In genomic region chr14:38524636-38525403, GRCh38 we compare ENCODE assay signal across 24 cellular contexts.
"Had no signal": no experiment of that assay in that cellular context is flagged by ENCODE, and none has a peak within 500 bp of the region (broad histone marks: within the 10 kb centered on the region; RNA-seq: fewer than 3 reads in every experiment).

No MANE protein-coding gene starts in this region.

- H3K4me1 ChIP-seq: lower lobe of right lung, sigmoid colon, testis had no signal

- H3K36me3 Mint-ChIP-seq: activated CD8-positive, alpha-beta memory T cell treated with anti-CD3 and anti-CD28 coated beads, Interleukin-2, amount 10 ng/mL, durations not matched to agents 7 days and 5 days; activated naive CD4-positive, alpha-beta T cell treated with anti-CD3 and anti-CD28 coated beads, Interleukin-2, amount 10 ng/mL, durations not matched to agents 7 days and 5 days; immature natural killer cell; naive B cell; stimulated activated naive B cell treated with anti-CD40 and anti-IgM and Interleukin-4, amounts not matched to agents 10 μg/mL and 1 μg/mL and 100 μg/mL, for 72 hours had no signal

- H3K4me3 Mint-ChIP-seq: activated CD4-positive, alpha-beta memory T cell treated with anti-CD3 and anti-CD28 coated beads, Interleukin-2, amount 10 ng/mL, durations not matched to agents 7 days and 5 days; activated CD8-positive, alpha-beta memory T cell treated with anti-CD3 and anti-CD28 coated beads, Interleukin-2, amount 10 ng/mL, durations not matched to agents 7 days and 5 days; activated naive CD4-positive, alpha-beta T cell treated with anti-CD3 and anti-CD28 coated beads, Interleukin-2, amount 10 ng/mL, durations not matched to agents 7 days and 5 days; immature natural killer cell; naive B cell; neural crest cell; stimulated activated naive B cell treated with anti-CD40 and anti-IgM and Interleukin-4, amounts not matched to agents 10 μg/mL and 1 μg/mL and 100 μg/mL, for 72 hours; T-helper 1 cell treated with Interleukin-12 subunit alpha and Interleukin-12 subunit beta and Interleukin-4 antibody, amounts not matched to agents 30 μg/mL and 1 μg/mL, for 36 hours had no signal

- H3K4me3 ChIP-seq: lower lobe of right lung, sigmoid colon, testis had no signal

- H3K9me3 Mint-ChIP-seq: activated CD4-positive, alpha-beta memory T cell treated with anti-CD3 and anti-CD28 coated beads, Interleukin-2, amount 10 ng/mL, durations not matched to agents 7 days and 5 days; activated naive CD4-positive, alpha-beta T cell treated with anti-CD3 and anti-CD28 coated beads, Interleukin-2, amount 10 ng/mL, durations not matched to agents 7 days and 5 days; neural crest cell had no signal

- DNase-seq: activated CD4-positive, alpha-beta memory T cell treated with anti-CD3 and anti-CD28 coated beads, Interleukin-2, amount 10 ng/mL, durations not matched to agents 7 days and 5 days; activated CD4-positive, alpha-beta T cell treated with anti-CD3 and anti-CD28 coated beads for 48 hours; activated CD8-positive, alpha-beta memory T cell treated with anti-CD3 and anti-CD28 coated beads, Interleukin-2, amount 10 ng/mL, durations not matched to agents 7 days and 5 days; activated effector memory CD4-positive, alpha-beta T cell treated with anti-CD3 and anti-CD28 coated beads, Interleukin-2, amount 50 U/mL, for 16 hours; activated naive CD4-positive, alpha-beta T cell treated with anti-CD3 and anti-CD28 coated beads, Interleukin-2, amount 10 ng/mL, durations not matched to agents 7 days and 5 days; activated T-cell treated with anti-CD3 and anti-CD28 coated beads for 4 hours; amygdala; cerebellar nuclear complex; erythroblast; foreskin fibroblast; immature natural killer cell; lower lobe of right lung; naive B cell; occipital lobe; sigmoid colon; stimulated activated CD4-positive, alpha-beta T cell treated with anti-CD3 and anti-CD28 coated beads, Interleukin-2, amount 100 ng/mL, for 48 hours; stimulated activated CD8-positive, alpha-beta memory T cell treated with anti-CD3 and anti-CD28 coated beads, Interleukin-4, amount 100 ng/mL, for 48 hours; stimulated activated naive B cell treated with anti-CD40 and anti-IgM and Interleukin-4, amounts not matched to agents 10 μg/mL and 1 μg/mL and 100 μg/mL, for 72 hours; T1000; testis; trophoblast cell had no signal

- H3K36me3 ChIP-seq: lower lobe of right lung, sigmoid colon had no signal

- H3K9me3 ChIP-seq: lower lobe of right lung, sigmoid colon, testis had no signal

- H3K27me3 ChIP-seq: sigmoid colon, testis had no signal

- H3K27ac Mint-ChIP-seq: activated CD4-positive, alpha-beta memory T cell treated with anti-CD3 and anti-CD28 coated beads, Interleukin-2, amount 10 ng/mL, durations not matched to agents 7 days and 5 days; activated CD8-positive, alpha-beta memory T cell treated with anti-CD3 and anti-CD28 coated beads, Interleukin-2, amount 10 ng/mL, durations not matched to agents 7 days and 5 days; activated naive CD4-positive, alpha-beta T cell treated with anti-CD3 and anti-CD28 coated beads, Interleukin-2, amount 10 ng/mL, durations not matched to agents 7 days and 5 days; immature natural killer cell; naive B cell; stimulated activated naive B cell treated with anti-CD40 and anti-IgM and Interleukin-4, amounts not matched to agents 10 μg/mL and 1 μg/mL and 100 μg/mL, for 72 hours; T-helper 1 cell treated with Interleukin-12 subunit alpha and Interleukin-12 subunit beta and Interleukin-4 antibody, amounts not matched to agents 30 μg/mL and 1 μg/mL, for 36 hours had no signal

- H3K27me3 Mint-ChIP-seq: activated CD4-positive, alpha-beta memory T cell treated with anti-CD3 and anti-CD28 coated beads, Interleukin-2, amount 10 ng/mL, durations not matched to agents 7 days and 5 days; activated CD8-positive, alpha-beta memory T cell treated with anti-CD3 and anti-CD28 coated beads, Interleukin-2, amount 10 ng/mL, durations not matched to agents 7 days and 5 days; activated naive CD4-positive, alpha-beta T cell treated with anti-CD3 and anti-CD28 coated beads, Interleukin-2, amount 10 ng/mL, durations not matched to agents 7 days and 5 days; naive B cell; stimulated activated naive B cell treated with anti-CD40 and anti-IgM and Interleukin-4, amounts not matched to agents 10 μg/mL and 1 μg/mL and 100 μg/mL, for 72 hours had no signal

- ATAC-seq: activated CD8-positive, alpha-beta memory T cell treated with anti-CD3 and anti-CD28 coated beads, Interleukin-2, amount 10 ng/mL, durations not matched to agents 7 days and 5 days; left lobe of liver; lower lobe of right lung; stimulated activated naive B cell treated with anti-CD40 and anti-IgM and Interleukin-4, amounts not matched to agents 10 μg/mL and 1 μg/mL and 100 μg/mL, for 72 hours had no signal

- H3K27ac ChIP-seq: lower lobe of right lung, sigmoid colon, testis had no signal

- H3K4me1 Mint-ChIP-seq: activated CD4-positive, alpha-beta memory T cell treated with anti-CD3 and anti-CD28 coated beads, Interleukin-2, amount 10 ng/mL, durations not matched to agents 7 days and 5 days; activated CD8-positive, alpha-beta memory T cell treated with anti-CD3 and anti-CD28 coated beads, Interleukin-2, amount 10 ng/mL, durations not matched to agents 7 days and 5 days; activated naive CD4-positive, alpha-beta T cell treated with anti-CD3 and anti-CD28 coated beads, Interleukin-2, amount 10 ng/mL, durations not matched to agents 7 days and 5 days; immature natural killer cell; naive B cell; neural crest cell; stimulated activated naive B cell treated with anti-CD40 and anti-IgM and Interleukin-4, amounts not matched to agents 10 μg/mL and 1 μg/mL and 100 μg/mL, for 72 hours had no signal
